14 cellular contexts compared by ENCODE assay signal in genomic region chr9:130319300-130319699, GRCh38. TPM values are rescaled to one million over a fixed set of nuclear protein-coding genes. Genes with fewer than 3 reads are reported as not detected.
DNase-seq lines count a peak whose midpoint lies in the region; ATAC-seq and TF ChIP-seq lines count a peak whose summit lies in the region.
"Had no signal": no experiment of that assay in that cellular context is flagged by ENCODE, and none has a peak within 500 bp of the region (broad histone marks: within the 10 kb centered on the region; RNA-seq: fewer than 3 reads in every experiment).

No MANE protein-coding gene starts in this region.

- no peak overlapping the region for H4K8ac ChIP-seq in neuronal stem cell (ENCODE audit: low read depth, low read length)

- H3K4me1 ChIP-seq in esophagus muscularis mucosa (peaks cover 4 to 73% (median 67%) of the 10 kb centered on the region in 4 donors), neuronal stem cell (ENCODE audit: control insufficient read depth in 2 of 2, insufficient read depth in 1 of 2, low read depth in 1 of 2, low read length in 2 of 2) (peaks cover 0 to 13% of the 10 kb centered on the region in 2 donors), tibial artery (no peaks in the 10 kb centered on the region)

- H3K27ac ChIP-seq in esophagus muscularis mucosa (replicated peaks in 1 of 4) (peak overlapping the region; percentile 72 to 77 (median 74)), neuronal stem cell (replicated peaks; ENCODE audit: low read length) (no peak overlapping the region), tibial artery (peak overlapping the region; percentile 1 to 50)
- H3K27ac ChIP-seq: SJSA1 had no signal

- no peak overlapping the region for H2BK12ac ChIP-seq in neuronal stem cell (ENCODE audit: low read length)

- no peak for TF ChIP-seq POLR2A in esophagus muscularis mucosa (IDR thresholded peaks at IDR 0.05; ENCODE audit: low read depth)

- H3K36me3 ChIP-seq in H7 (replicated peaks; ENCODE audit: control insufficient read depth, insufficient read depth, low read length) = no peaks in the 10 kb centered on the region
- no peaks in the 10 kb centered on the region for H3K36me3 ChIP-seq in esophagus muscularis mucosa
- no peaks in the 10 kb centered on the region for H3K36me3 ChIP-seq in neuronal stem cell (replicated peaks in 1 of 2; ENCODE audit: control insufficient read depth in 2 of 2, insufficient read depth in 2 of 2, low read length in 2 of 2)
- H3K36me3 ChIP-seq in tibial artery = no peaks in the 10 kb centered on the region
- H3K36me3 ChIP-seq: SJSA1 had no signal

- no peaks in the 10 kb centered on the region for H3K9me3 ChIP-seq in esophagus muscularis mucosa
- no peaks in the 10 kb centered on the region for H3K9me3 ChIP-seq in neuronal stem cell (replicated peaks in 1 of 2; ENCODE audit: control insufficient read depth in 2 of 2, insufficient read depth in 1 of 2, low read depth in 1 of 2, low read length in 2 of 2)
- no peaks in the 10 kb centered on the region for H3K9me3 ChIP-seq in tibial artery
- H3K9me3 ChIP-seq: SJSA1 had no signal

- H3K79me1 ChIP-seq in neuronal stem cell (ENCODE audit: low read depth, low read length) = no peaks in the 10 kb centered on the region

- H3K4ac ChIP-seq in neuronal stem cell (ENCODE audit: low read length) = no peak overlapping the region

- no peak for TF ChIP-seq EP300 in esophagus muscularis mucosa (IDR thresholded peaks at IDR 0.05)

- no peak overlapping the region for H4K91ac ChIP-seq in neuronal stem cell (ENCODE audit: low read depth, low read length, poor library complexity)

- DNase-seq in H7 = peak; percentile 49
- DNase-seq in esophagus muscularis mucosa (ENCODE audit: extremely low spot score) = no peak
- no peak for DNase-seq in neuronal stem cell (ENCODE audit: low spot score)
- no peak for DNase-seq in tibial artery
- DNase-seq in GM10266 (ENCODE audit: extremely low spot score) = no peak
- no peak for DNase-seq in sciatic nerve (ENCODE audit: low spot score)
- DNase-seq in ecto neural progenitor cell (ENCODE audit: low spot score) = no peak
- DNase-seq: CD4-positive, alpha-beta memory T cell; NCI-H1092 treated with DMSO at 0.1 percent for 48 hours; NCI-H510A treated with DMSO at 0.1 percent for 48 hours; PC-3 had no signal

- WGBS in esophagus muscularis mucosa = no CpG with 5 or more reads among the region's 19 CpGs
- no CpG with 5 or more reads among the region's 19 CpGs for WGBS in neuronal stem cell (ENCODE audit: extremely low coverage in 2 of 2, insufficient read length in 2 of 2, insufficient replicate concordance in 1 of 2), 2 donors

- no peak for TF ChIP-seq CTCF in esophagus muscularis mucosa (IDR thresholded peaks at IDR 0.05)
- TF ChIP-seq CTCF in tibial artery (IDR thresholded peaks at IDR 0.05) = no peak
- TF ChIP-seq CTCF in GM10266 (IDR thresholded peaks at IDR 0.05; ENCODE audit: control insufficient read depth, insufficient read depth, low read depth, missing control alignments) = no peak

- intact Hi-C loops in esophagus muscularis mucosa (cut with DNase I) = no loop called here
- intact Hi-C loops in tibial artery (cut with DNase I; ENCODE audit: low total_unique reads) = no loop called here
- intact Hi-C loops in sciatic nerve (cut with DNase I) = loop anchor here (5.0 kb wide), 1 partner anchor 1178 kb away; no protein-coding TSS in a partner anchor

- H3K4me2 ChIP-seq in neuronal stem cell (ENCODE audit: insufficient read depth, low read length, poor library complexity, severe bottlenecking) = no peak overlapping the region
- H3K4me2 ChIP-seq: GM23338 had no signal

- peak overlapping the region; percentile 35 for H3K18ac ChIP-seq in neuronal stem cell (ENCODE audit: low read length)

- H2BK15ac ChIP-seq in neuronal stem cell (ENCODE audit: low read length) = peak overlapping the region; percentile 41

- peak overlapping the region; percentile 30 for H3K9ac ChIP-seq in neuronal stem cell (ENCODE audit: low read depth, low read length, poor library complexity)

- peak overlapping the region; percentile 57 for H3K23ac ChIP-seq in neuronal stem cell (ENCODE audit: low read depth, low read length, poor library complexity)

- H3K4me3 ChIP-seq in H7 (ENCODE audit: insufficient read depth, low read depth, low read length) (no peak overlapping the region), esophagus muscularis mucosa (no peak overlapping the region), neuronal stem cell (ENCODE audit: low read length in 2 of 2) (no peak overlapping the region), tibial artery (no peak overlapping the region)
- H3K4me3 ChIP-seq: GM23338, SJSA1 had no signal

- H2BK120ac ChIP-seq in neuronal stem cell (ENCODE audit: low read depth, low read length) = no peak overlapping the region

- peak overlapping the region; percentile 5 for H2BK5ac ChIP-seq in neuronal stem cell (ENCODE audit: low read length)

- ATAC-seq in sciatic nerve = no peak
- ATAC-seq: GM23338, PC-3 had no signal

- H2AFZ ChIP-seq in neuronal stem cell (ENCODE audit: low read length) = no peak overlapping the region
- H2AFZ ChIP-seq: GM23338 had no signal

- peak overlapping the region; percentile 91 for H2AK5ac ChIP-seq in neuronal stem cell (ENCODE audit: low read depth, low read length)

- H3K14ac ChIP-seq in neuronal stem cell (ENCODE audit: low read length) = peak overlapping the region; percentile 91

- H3K27me3 ChIP-seq in H7 (ENCODE audit: control insufficient read depth, insufficient read depth, low read length) (no peaks in the 10 kb centered on the region), esophagus muscularis mucosa (no peaks in the 10 kb centered on the region), neuronal stem cell (ENCODE audit: control insufficient read depth in 3 of 3, insufficient read depth in 3 of 3, low read depth in 1 of 3, low read length in 3 of 3) (peaks cover 0 to 78% (median 0%) of the 10 kb centered on the region in 3 experiments), tibial artery (peaks cover 0 to 56% of the 10 kb centered on the region in 2 donors)
- H3K27me3 ChIP-seq: SJSA1 had no signal

RNA-seq across cellular contexts. Expression of gene HMCN2, which starts 53.7 kb away (rescaled TPM):
- 2.3 and 5.2 TPM in 2 replicates for total RNA-seq in H7 (2014; rRNA removed; shearing (Covaris generic))
- total RNA-seq in esophagus muscularis mucosa (10 to 100 TPM in 3 of 4 donors, 1 to 10 TPM in 1; 9.1 to 38.6 (median 12.5) TPM), sciatic nerve (3.3 TPM)
- 0.42 TPM for polyA plus RNA-seq in neuronal stem cell (2013, experiment 1 of 2)
- 0.24 TPM for polyA plus RNA-seq in neuronal stem cell (2013, experiment 2 of 2)
- total RNA-seq: CD4-positive, alpha-beta memory T cell; MCF 10A had no signal
- polyA plus RNA-seq: CD4-positive, alpha-beta memory T cell had no signal
